12 cellular contexts compared by ENCODE assay signal in genomic region chr2:168515502-168515901, GRCh38. TPM values are rescaled to one million over a fixed set of nuclear protein-coding genes. Genes with fewer than 3 reads are reported as not detected.
DNase-seq lines count a peak whose midpoint lies in the region; ATAC-seq, FAIRE-seq and TF ChIP-seq lines count a peak whose summit lies in the region.
"Had no signal": no experiment of that assay in that cellular context is flagged by ENCODE, and none has a peak within 500 bp of the region (broad histone marks: within the 10 kb centered on the region; RNA-seq: fewer than 3 reads in every experiment).

No MANE protein-coding gene starts in this region.

- no peak for FAIRE-seq in HepG2 (lab: Jason Lieb, UNC)
- FAIRE-seq: K562 had no signal

- in situ Hi-C loops in HepG2 (cut with HindIII; ENCODE audit: extremely low pct_ligation_motif_present, low pct_unique_long_range_greater_than_20kb), result no loop called here

- ATAC-seq in RWPE2 (ENCODE audit: low read depth) (peak; percentile 81), HG03135 (IDR thresholded peaks at IDR 0.05; ENCODE audit: unreplicated experiment) (no peak), GM18870 (IDR thresholded peaks at IDR 0.05; ENCODE audit: unreplicated experiment) (no peak), HepG2 (no peak), HG02759 (IDR thresholded peaks at IDR 0.05; ENCODE audit: unreplicated experiment) (no peak)
- ATAC-seq: K562 had no signal

- no peak overlapping the region for H3K4me3 ChIP-seq in RWPE2 (ENCODE audit: severe bottlenecking)
- H3K4me3 ChIP-seq in fibroblast of mammary gland (ENCODE audit: control insufficient read depth, low read depth, low read length), result no peak overlapping the region
- H3K4me3 ChIP-seq in osteoblast (ENCODE audit: insufficient read depth, low read length), result no peak overlapping the region
- H3K4me3 ChIP-seq in HepG2 (replicated peaks in 1 of 3; ENCODE audit: insufficient read depth in 1 of 3, low read depth in 2 of 3, low read length in 3 of 3), result no peak overlapping the region
- H3K4me3 ChIP-seq: K562, SJCRH30 had no signal

- TF ChIP-seq CTCF in RWPE2 (IDR thresholded peaks at IDR 0.05; ENCODE audit: poor library complexity, severe bottlenecking) (no peak), fibroblast of mammary gland (conservative IDR thresholded peaks at IDR 0.05; ENCODE audit: control insufficient read depth, insufficient read depth, low read depth, low read length) (no peak), osteoblast (IDR thresholded peaks at IDR 0.05; ENCODE audit: extremely low read depth, low read depth, low read length) (no peak), HepG2 (CRISPR knock-in tag; IDR thresholded peaks at IDR 0.05) (no peak)

- DNase-seq in AG08396 (ENCODE audit: low spot score) (peak; percentile 33), RWPE2 (ENCODE audit: low spot score) (no peak), fibroblast of mammary gland (ENCODE audit: low read depth) (peak; percentile 87), osteoblast (ENCODE audit: insufficient read length, low spot score, missing footprints) (no peak), HepG2 (ENCODE audit: low spot score) (no peak)
- DNase-seq: activated CD4-positive, alpha-beta memory T cell treated with anti-CD3 and anti-CD28 coated beads for 36 hours; NCI-H2227 treated with DMSO at 0.1 percent for 48 hours; SJCRH30 had no signal

- H3K4me1 ChIP-seq in RWPE2 (ENCODE audit: insufficient read depth, poor library complexity, severe bottlenecking) (peaks cover 36% of the 10 kb centered on the region), osteoblast (ENCODE audit: insufficient read depth, low read length) (peaks cover 39% of the 10 kb centered on the region), HepG2 (ENCODE audit: insufficient read depth, low read length) (no peaks in the 10 kb centered on the region)

- CTCF ChIA-PET in HepG2 (lab: Yijun Ruan, JAX; ENCODE audit: low intra/inter-chr PET ratio, low total read pairs), result no interaction called here

- H3K79me2 ChIP-seq in osteoblast (ENCODE audit: insufficient read depth, low read length), result peaks cover 28% of the 10 kb centered on the region
- peaks cover 25% of the 10 kb centered on the region for H3K79me2 ChIP-seq in HepG2 (ENCODE audit: insufficient read depth, low read length)

- no peaks in the 10 kb centered on the region for H4K20me1 ChIP-seq in osteoblast (ENCODE audit: insufficient read depth, low read length)
- no peaks in the 10 kb centered on the region for H4K20me1 ChIP-seq in HepG2 (ENCODE audit: insufficient read depth, low read length)

- TF ChIP-seq EP300 in HepG2 (IDR thresholded peaks at IDR 0.05; ENCODE audit: low read depth in 2 of 2, low read length in 2 of 2) (no peak), HepG2 (CRISPR knock-in tag; IDR thresholded peaks at IDR 0.05; ENCODE audit: borderline replicate concordance) (no peak)

- H3K27ac ChIP-seq in RWPE2 (ENCODE audit: poor library complexity, severe bottlenecking), result peak overlapping the region; percentile 65
- peak overlapping the region; percentile 73 for H3K27ac ChIP-seq in osteoblast (ENCODE audit: low read depth, low read length)
- no peak overlapping the region for H3K27ac ChIP-seq in HepG2 (ENCODE audit: extremely low read length, insufficient read depth, low read length)
- H3K27ac ChIP-seq: SJCRH30 had no signal

- H3K9ac ChIP-seq in HepG2 (ENCODE audit: insufficient read depth, low read depth, low read length), result no peak overlapping the region

- H3K27me3 ChIP-seq in RWPE2 (ENCODE audit: insufficient read depth, poor library complexity, severe bottlenecking) (no peaks in the 10 kb centered on the region), osteoblast (ENCODE audit: insufficient read depth, low read length) (no peaks in the 10 kb centered on the region), HepG2 (ENCODE audit: control insufficient read depth in 1 of 2, insufficient read depth in 2 of 2, low read length in 2 of 2) (no peaks in the 10 kb centered on the region)
- H3K27me3 ChIP-seq: SJCRH30 had no signal

- BruUV-seq in HepG2 (replicated peaks; lab: Mats Ljungman, UMichigan), result no TSS peak

- intact Hi-C loops in HepG2 (cut with micrococcal nuclease; ENCODE audit: unreplicated experiment), result no loop called here

- H3K4me2 ChIP-seq in osteoblast (ENCODE audit: insufficient read depth, low read length) (peak overlapping the region; percentile 40), HepG2 (ENCODE audit: low read depth, low read length) (no peak overlapping the region)

- POLR2A ChIA-PET in HepG2 (lab: Yijun Ruan, JAX), result no interaction called here

- no peaks in the 10 kb centered on the region for H3K9me3 ChIP-seq in RWPE2 (ENCODE audit: severe bottlenecking)
- no peaks in the 10 kb centered on the region for H3K9me3 ChIP-seq in osteoblast (ENCODE audit: low read depth, low read length)
- no peaks in the 10 kb centered on the region for H3K9me3 ChIP-seq in HepG2 (ENCODE audit: low read length)

- H3K36me3 ChIP-seq in RWPE2 (ENCODE audit: low read depth) (no peaks in the 10 kb centered on the region; the same call in 1 of the 2 replicates), osteoblast (ENCODE audit: insufficient read depth, low read length) (no peaks in the 10 kb centered on the region), HepG2 (replicated peaks in 1 of 2; ENCODE audit: control insufficient read depth in 1 of 2, insufficient read depth in 2 of 2, low read length in 2 of 2) (no peaks in the 10 kb centered on the region)
- H3K36me3 ChIP-seq: SJCRH30 had no signal

- H2AFZ ChIP-seq in osteoblast (ENCODE audit: low read length) (no peak overlapping the region), HepG2 (ENCODE audit: low read length) (no peak overlapping the region)

- WGBS in HepG2 (ENCODE audit: low lambda C conversion rate), result 96% methylated on average over 2 of the region's 2 CpGs

- no peak for TF ChIP-seq POLR2A in HepG2 (IDR thresholded peaks at IDR 0.05; ENCODE audit: insufficient read depth in 1 of 2, low read depth in 2 of 2, low read length in 2 of 2)

- no peak for TF ChIP-seq RAD21 in HepG2 (CRISPR knock-in tag; IDR thresholded peaks at IDR 0.05)

TF ChIP-seq in HepG2, 621 proteins besides CTCF, POLR2A, EP300 and RAD21 (continues in another document):
- no peak for TF ChIP-seq PLSCR1 (CRISPR knock-in tag; IDR thresholded peaks at IDR 0.05; ENCODE audit: borderline replicate concordance)

RNA-seq across cellular contexts. Expression of gene CERS6, which starts 59.4 kb away (rescaled TPM):
- total RNA-seq in osteoblast (21.8 and 23.9 TPM in 2 replicates), HepG2 (2016; rRNA removed; fragmentation: Illumina TruSeq; extraction: Trizol) (17.3 and 20.3 TPM in 2 replicates)
- total RNA-seq in HepG2 (2016; cell fraction: cytosol; rRNA removed; fragmentation: Illumina TruSeq; extraction: Trizol; ENCODE audit: low read depth), result 2.1 and 2.4 TPM in 2 replicates
- total RNA-seq in HepG2 (2016; cell fraction: insoluble cytoplasmic fraction; rRNA removed; fragmentation: Illumina TruSeq; extraction: Trizol), result 15.6 and 19.2 TPM in 2 replicates
- total RNA-seq in HepG2 (2016; cell fraction: membrane; rRNA removed; fragmentation: Illumina TruSeq; extraction: Trizol), result 7.9 and 8.5 TPM in 2 replicates
- 28.3 and 35.1 TPM in 2 replicates for total RNA-seq in HepG2 (2016; cell fraction: nucleus; rRNA removed; fragmentation: Illumina TruSeq; extraction: Trizol)
- 8.6 and 10.1 TPM in 2 replicates for polyA plus RNA-seq in HepG2 (2011; rRNA removed)
- polyA plus RNA-seq in HepG2 (2011; cell fraction: cytosol; rRNA removed), result 4.7 and 8.3 TPM in 2 replicates
- 3.9 and 5.3 TPM in 2 replicates for polyA plus RNA-seq in HepG2 (2011; cell fraction: nucleus; rRNA removed)
- polyA plus RNA-seq in HepG2 (2012), result 18.5 and 21.2 TPM in 2 replicates
- 1.3 and 1.4 TPM in 2 replicates for polyA plus RNA-seq in HepG2 (2016; cell fraction: cytosol; fragmentation: Illumina TruSeq; extraction: Trizol; ENCODE audit: low read depth)
- polyA plus RNA-seq in HepG2 (2016; cell fraction: insoluble cytoplasmic fraction; fragmentation: Illumina TruSeq; extraction: Trizol; ENCODE audit: low read depth), result 13.9 and 14.3 TPM in 2 replicates
- polyA plus RNA-seq in HepG2 (2016; cell fraction: membrane; fragmentation: Illumina TruSeq; extraction: Trizol; ENCODE audit: low read depth), result 3.6 and 4.3 TPM in 2 replicates
- polyA plus RNA-seq in HepG2 (2016; cell fraction: nucleus; fragmentation: Illumina TruSeq; extraction: Trizol; ENCODE audit: insufficient read depth, low read depth), result 26.8 and 27.2 TPM in 2 replicates
- 0.05 and 16.1 TPM in 2 replicates for polyA minus RNA-seq in HepG2 (2011; rRNA and poly(A)+ RNA removed; ENCODE audit: low replicate concordance)
- 17.0 and 18.7 TPM in 2 replicates for polyA minus RNA-seq in HepG2 (2011; cell fraction: cytosol; rRNA and poly(A)+ RNA removed)
- 20.2 and 23.0 TPM in 2 replicates for polyA minus RNA-seq in HepG2 (2011; cell fraction: nucleus; rRNA and poly(A)+ RNA removed)

Comparison
In these comparisons a context has a peak if more than half of its experiments do, and no peak if none do; other contexts are left out.
1. DNase-seq: peak in AG08396 (single experiment) and fibroblast of mammary gland (single experiment); none in RWPE2 (single experiment), osteoblast (single experiment) and HepG2 (single experiment).